ENCODE assay signal across 20 cellular contexts in the genomic region with DNA sequence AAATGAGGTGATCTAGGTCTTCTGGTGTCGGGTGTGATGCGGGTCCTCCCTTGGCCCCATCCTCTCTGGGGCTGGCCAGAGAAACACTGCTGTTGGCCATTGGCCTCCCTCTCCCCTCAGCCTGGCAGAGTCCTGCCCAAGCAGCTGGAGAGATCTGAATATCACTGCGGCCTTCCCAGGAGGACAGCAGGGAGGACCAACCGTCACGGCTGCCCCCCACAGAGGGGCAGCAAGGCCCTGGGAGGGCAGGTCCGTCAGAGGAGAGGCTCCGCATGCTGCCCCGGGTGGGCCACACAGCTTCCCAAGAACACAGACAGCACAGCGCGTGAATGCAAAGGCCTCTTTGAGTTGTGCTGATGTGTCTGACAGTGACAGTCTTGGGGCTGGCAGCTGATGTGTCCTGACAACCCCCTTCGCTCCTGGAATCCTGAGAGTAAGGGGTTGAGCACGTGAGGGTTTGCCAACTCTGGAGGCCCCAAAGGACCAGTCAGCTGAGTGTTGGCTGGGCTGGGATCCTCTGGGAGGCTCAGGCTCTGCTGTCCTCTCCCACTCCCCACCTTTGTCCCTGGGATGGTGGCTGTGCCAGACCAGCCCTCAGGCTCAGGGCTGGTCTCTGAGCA.
DNase-seq lines count a peak whose midpoint lies in the region; FAIRE-seq and TF ChIP-seq lines count a peak whose summit lies in the region.
"Had no signal": no experiment of that assay in that cellular context is flagged by ENCODE, and none has a peak within 500 bp of the region (broad histone marks: within the 10 kb centered on the region; RNA-seq: fewer than 3 reads in every experiment).

No MANE protein-coding gene starts in this region.

- H3K27ac ChIP-seq in Peyer's patch (no peak overlapping the region), esophagus muscularis mucosa (replicated peaks in 1 of 4) (no peak overlapping the region)
- H3K27ac ChIP-seq: epithelial cell of prostate, foreskin keratinocyte, neutrophil, tibial artery had no signal

- DNase-seq in D721Med (ENCODE audit: insufficient read length, low spot score) (peak; percentile 6), Peyer's patch (peak in 2 of 3 donors; percentile 14 to 42), esophagus muscularis mucosa (ENCODE audit: extremely low spot score) (peak; percentile 90), retina (peak; percentile 74), activated gamma-delta T cell (lab: John Stamatoyannopoulos, UW) (no peak), NCI-H1092 treated with DMSO at 0.1 percent for 48 hours (lab: John Stamatoyannopoulos, UW) (no peak), NCI-H2196 treated with DMSO at 0.1 percent for 48 hours (lab: John Stamatoyannopoulos, UW; ENCODE audit: unreplicated experiment) (no peak), NCI-H2171 (lab: John Stamatoyannopoulos, UW) (no peak)
- DNase-seq: CD8-positive, alpha-beta memory T cell; DMS79; foreskin keratinocyte; left cardiac atrium; NCI-H1048; NCI-H2081 treated with DMSO at 0.1 percent for 48 hours; NCI-H524; SW 1271 had no signal

- no peaks in the 10 kb centered on the region for H3K27me3 ChIP-seq in Peyer's patch
- peaks cover 0 to 4% (median 0%) of the 10 kb centered on the region in 4 donors for H3K27me3 ChIP-seq in esophagus muscularis mucosa
- H3K27me3 ChIP-seq: foreskin keratinocyte, neutrophil, tibial artery had no signal

- 84% methylated on average over 8 of the region's 12 CpGs for WGBS in esophagus muscularis mucosa

- no peak for FAIRE-seq in D721Med (lab: Jason Lieb, UNC)
- FAIRE-seq: TTC549 had no signal

- H3K36me3 ChIP-seq in Peyer's patch, result no peaks in the 10 kb centered on the region
- H3K36me3 ChIP-seq in esophagus muscularis mucosa, result no peaks in the 10 kb centered on the region
- H3K36me3 ChIP-seq: neutrophil, tibial artery had no signal

- intact Hi-C loops in esophagus muscularis mucosa (cut with DNase I), result no loop called here

- TF ChIP-seq POLR2A in Peyer's patch (IDR thresholded peaks at IDR 0.05) (no peak), esophagus muscularis mucosa (IDR thresholded peaks at IDR 0.05; ENCODE audit: low read depth) (no peak)

- H3K4me1 ChIP-seq in Peyer's patch, result no peaks in the 10 kb centered on the region
- no peaks in the 10 kb centered on the region for H3K4me1 ChIP-seq in esophagus muscularis mucosa
- H3K4me1 ChIP-seq: foreskin keratinocyte had no signal

- TF ChIP-seq CTCF in D721Med (IDR thresholded peaks at IDR 0.05; ENCODE audit: insufficient read depth, missing control alignments) (no peak), Peyer's patch (IDR thresholded peaks at IDR 0.05) (no peak), esophagus muscularis mucosa (IDR thresholded peaks at IDR 0.05) (no peak)

- H3K9me3 ChIP-seq in Peyer's patch, result no peaks in the 10 kb centered on the region
- no peaks in the 10 kb centered on the region for H3K9me3 ChIP-seq in esophagus muscularis mucosa
- H3K9me3 ChIP-seq: neutrophil, tibial artery had no signal

- H3K4me3 ChIP-seq in Peyer's patch (no peak overlapping the region), esophagus muscularis mucosa (no peak overlapping the region)
- H3K4me3 ChIP-seq: tibial artery had no signal

- TF ChIP-seq EP300 in esophagus muscularis mucosa (IDR thresholded peaks at IDR 0.05), result no peak

Comparison
In these comparisons a context has a peak if more than half of its experiments do, and no peak if none do; other contexts are left out.
1. DNase-seq: peak in D721Med (single experiment), Peyer's patch (2 of 3), esophagus muscularis mucosa (single experiment) and retina (single experiment); none in activated gamma-delta T cell (single experiment), NCI-H1092 treated with DMSO at 0.1 percent for 48 hours (single experiment), NCI-H2196 treated with DMSO at 0.1 percent for 48 hours (single experiment) and NCI-H2171 (single experiment).